Comparison of ENCODE assay signal across 4 cellular contexts in genomic region chr13:71817335-71817734, GRCh38. TPM values are rescaled to one million over a fixed set of nuclear protein-coding genes. Genes with fewer than 3 reads are reported as not detected.
"Had no signal": no experiment of that assay in that cellular context is flagged by ENCODE, and none has a peak within 500 bp of the region (broad histone marks: within the 10 kb centered on the region; RNA-seq: fewer than 3 reads in every experiment).

No MANE protein-coding gene starts in this region.

- H3K27ac Mint-ChIP-seq: GM23338, H9, IgD-negative memory B cell had no signal

- H3K36me3 Mint-ChIP-seq: IgD-negative memory B cell had no signal

- H3K9me3 Mint-ChIP-seq: GM23338, H9 had no signal

- H3K27me3 Mint-ChIP-seq: IgD-negative memory B cell had no signal

- H3K4me3 Mint-ChIP-seq: GM23338, H9, IgD-negative memory B cell had no signal

- H3K4me3 ChIP-seq: GM23338 had no signal

- DNase-seq: H9, HCEC 1CT had no signal

- H3K4me1 Mint-ChIP-seq: GM23338, H9, IgD-negative memory B cell had no signal

RNA-seq across cellular contexts. Expression of gene DACH1, which starts 49.7 kb away (rescaled TPM):
- total RNA-seq: H9 had no signal
